8 cellular contexts compared by ENCODE assay signal in genomic region chr14:100850841-100851585, GRCh38. TPM values are rescaled to one million over a fixed set of nuclear protein-coding genes. Genes with fewer than 3 reads are reported as not detected.
DNase-seq lines count a peak whose midpoint lies in the region; ATAC-seq and TF ChIP-seq lines count a peak whose summit lies in the region.

No MANE protein-coding gene starts in this region.

- H3K9me3 Mint-ChIP-seq in activated naive CD4-positive, alpha-beta T cell treated with anti-CD3 and anti-CD28 coated beads, Interleukin-2, amount 50 U/mL, for 72 hours, result no peaks in the 10 kb centered on the region

- peak; percentile 59 for TF ChIP-seq CTCF in AG09319 (IDR thresholded peaks at IDR 0.05; ENCODE audit: low read depth, low read length)

- DNase-seq in AG09319 (ENCODE audit: extremely low read depth, low read depth) (no peak), HuH-7 (ENCODE audit: low spot score) (peak; percentile 70), T-helper 1 cell (peak; percentile 41 to 73 (median 61)), iPS DF 4.7 (ENCODE audit: extremely low read depth, low spot score) (peak; percentile 38), SK-N-DZ (ENCODE audit: low spot score) (no peak)
- DNase-seq in activated naive CD4-positive, alpha-beta T cell treated with anti-CD3 and anti-CD28 coated beads, Interleukin-2, amount 50 U/mL, for 72 hours (ENCODE audit: low spot score in 2 of 2), result peak; percentile 73 to 90
- DNase-seq in stimulated activated CD4-positive, alpha-beta T cell treated with anti-CD3 and anti-CD28 coated beads, Interleukin-4, amount 100 ng/mL, for 24 hours, result peak; percentile 80

- no peak overlapping the region for H3K27ac Mint-ChIP-seq in activated naive CD4-positive, alpha-beta T cell treated with anti-CD3 and anti-CD28 coated beads, Interleukin-2, amount 50 U/mL, for 72 hours

- no peaks in the 10 kb centered on the region for H3K36me3 Mint-ChIP-seq in activated naive CD4-positive, alpha-beta T cell treated with anti-CD3 and anti-CD28 coated beads, Interleukin-2, amount 50 U/mL, for 72 hours

- ATAC-seq in GM18868 (IDR thresholded peaks at IDR 0.05; ENCODE audit: unreplicated experiment), result peak; percentile 76
- ATAC-seq in activated naive CD4-positive, alpha-beta T cell treated with anti-CD3 and anti-CD28 coated beads, Interleukin-2, amount 50 U/mL, for 72 hours, result peak; percentile 88 to 92

RNA-seq across cellular contexts. Expression of gene MEG3, which starts 25.1 kb away (rescaled TPM):
- not detected for total RNA-seq in activated naive CD4-positive, alpha-beta T cell treated with anti-CD3 and anti-CD28 coated beads, Interleukin-2, amount 50 U/mL, for 72 hours
- 191 and 312 TPM in 2 replicates for polyA plus RNA-seq in SK-N-DZ (2014; cell fraction: cytosol; rRNA removed)
- polyA plus RNA-seq in SK-N-DZ (2014; cell fraction: nucleus; rRNA removed), result 2,588 and 3,028 TPM in 2 replicates

RNA-seq across cellular contexts. Expression of gene RTL1, which starts 52.5 kb away (rescaled TPM):
- total RNA-seq in activated naive CD4-positive, alpha-beta T cell treated with anti-CD3 and anti-CD28 coated beads, Interleukin-2, amount 50 U/mL, for 72 hours, result not detected
- not detected in 2 replicates for polyA plus RNA-seq in SK-N-DZ (2014; cell fraction: cytosol; rRNA removed)
- not detected in 2 replicates for polyA plus RNA-seq in SK-N-DZ (2014; cell fraction: nucleus; rRNA removed)

Comparison
In these comparisons a context has a peak if more than half of its experiments do, and no peak if none do; other contexts are left out.
1. DNase-seq: peak in HuH-7 (single experiment), T-helper 1 cell (5 of 5), activated naive CD4-positive, alpha-beta T cell treated with anti-CD3 and anti-CD28 coated beads, Interleukin-2, amount 50 U/mL, for 72 hours (2 of 2), iPS DF 4.7 (single experiment) and stimulated activated CD4-positive, alpha-beta T cell treated with anti-CD3 and anti-CD28 coated beads, Interleukin-4, amount 100 ng/mL, for 24 hours (single experiment); none in AG09319 (single experiment) and SK-N-DZ (single experiment).